ENCODE assay signal across 1 cellular context in the genomic region with DNA sequence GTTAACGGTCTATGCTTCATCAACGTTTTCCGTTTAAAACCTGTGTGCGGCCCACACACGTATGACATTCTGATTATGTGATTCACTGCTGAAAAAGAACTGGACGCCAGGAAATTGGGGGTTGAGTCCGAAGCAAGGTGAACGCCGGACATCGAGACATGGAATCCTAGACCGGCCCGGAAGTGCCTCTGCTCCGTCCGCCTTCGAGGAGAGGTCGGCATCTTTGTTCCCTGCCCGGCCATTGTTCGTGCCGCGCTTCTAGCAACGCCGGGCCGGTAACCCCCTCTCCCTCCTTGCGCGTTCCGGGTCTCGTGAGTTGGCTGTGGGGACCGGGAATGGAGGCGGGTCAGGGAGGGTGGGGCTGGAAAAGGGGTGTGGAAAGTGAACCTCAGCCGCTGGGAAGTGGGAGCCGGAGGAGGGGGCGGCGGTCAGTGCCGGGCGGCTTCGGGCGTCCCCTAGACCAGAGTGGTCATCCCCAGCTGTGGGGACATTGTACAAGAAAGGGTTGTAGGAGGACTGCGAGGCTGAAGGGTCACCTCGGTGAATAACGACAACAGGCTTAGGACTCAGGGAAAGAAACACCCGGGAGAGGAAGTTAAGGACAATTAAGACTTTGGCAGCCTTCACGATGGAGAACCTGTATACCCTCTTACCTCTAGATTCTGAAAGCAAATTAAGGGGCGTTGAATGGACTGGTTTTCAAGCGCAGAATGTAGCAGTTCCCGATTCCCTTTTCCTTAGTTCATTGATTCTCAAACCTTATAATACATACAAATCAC.
TF ChIP-seq lines count a peak whose summit lies in the region.

A gene (plus strand): TSS at position 220 of the 779 bp plus-strand sequence. CDS start 1,810 bp downstream, outside the sequence.

TF ChIP-seq in HepG2, 621 proteins besides CTCF, POLR2A, EP300 and RAD21 (continued from another document and continues in another):
- TF ChIP-seq, protein P1, sequence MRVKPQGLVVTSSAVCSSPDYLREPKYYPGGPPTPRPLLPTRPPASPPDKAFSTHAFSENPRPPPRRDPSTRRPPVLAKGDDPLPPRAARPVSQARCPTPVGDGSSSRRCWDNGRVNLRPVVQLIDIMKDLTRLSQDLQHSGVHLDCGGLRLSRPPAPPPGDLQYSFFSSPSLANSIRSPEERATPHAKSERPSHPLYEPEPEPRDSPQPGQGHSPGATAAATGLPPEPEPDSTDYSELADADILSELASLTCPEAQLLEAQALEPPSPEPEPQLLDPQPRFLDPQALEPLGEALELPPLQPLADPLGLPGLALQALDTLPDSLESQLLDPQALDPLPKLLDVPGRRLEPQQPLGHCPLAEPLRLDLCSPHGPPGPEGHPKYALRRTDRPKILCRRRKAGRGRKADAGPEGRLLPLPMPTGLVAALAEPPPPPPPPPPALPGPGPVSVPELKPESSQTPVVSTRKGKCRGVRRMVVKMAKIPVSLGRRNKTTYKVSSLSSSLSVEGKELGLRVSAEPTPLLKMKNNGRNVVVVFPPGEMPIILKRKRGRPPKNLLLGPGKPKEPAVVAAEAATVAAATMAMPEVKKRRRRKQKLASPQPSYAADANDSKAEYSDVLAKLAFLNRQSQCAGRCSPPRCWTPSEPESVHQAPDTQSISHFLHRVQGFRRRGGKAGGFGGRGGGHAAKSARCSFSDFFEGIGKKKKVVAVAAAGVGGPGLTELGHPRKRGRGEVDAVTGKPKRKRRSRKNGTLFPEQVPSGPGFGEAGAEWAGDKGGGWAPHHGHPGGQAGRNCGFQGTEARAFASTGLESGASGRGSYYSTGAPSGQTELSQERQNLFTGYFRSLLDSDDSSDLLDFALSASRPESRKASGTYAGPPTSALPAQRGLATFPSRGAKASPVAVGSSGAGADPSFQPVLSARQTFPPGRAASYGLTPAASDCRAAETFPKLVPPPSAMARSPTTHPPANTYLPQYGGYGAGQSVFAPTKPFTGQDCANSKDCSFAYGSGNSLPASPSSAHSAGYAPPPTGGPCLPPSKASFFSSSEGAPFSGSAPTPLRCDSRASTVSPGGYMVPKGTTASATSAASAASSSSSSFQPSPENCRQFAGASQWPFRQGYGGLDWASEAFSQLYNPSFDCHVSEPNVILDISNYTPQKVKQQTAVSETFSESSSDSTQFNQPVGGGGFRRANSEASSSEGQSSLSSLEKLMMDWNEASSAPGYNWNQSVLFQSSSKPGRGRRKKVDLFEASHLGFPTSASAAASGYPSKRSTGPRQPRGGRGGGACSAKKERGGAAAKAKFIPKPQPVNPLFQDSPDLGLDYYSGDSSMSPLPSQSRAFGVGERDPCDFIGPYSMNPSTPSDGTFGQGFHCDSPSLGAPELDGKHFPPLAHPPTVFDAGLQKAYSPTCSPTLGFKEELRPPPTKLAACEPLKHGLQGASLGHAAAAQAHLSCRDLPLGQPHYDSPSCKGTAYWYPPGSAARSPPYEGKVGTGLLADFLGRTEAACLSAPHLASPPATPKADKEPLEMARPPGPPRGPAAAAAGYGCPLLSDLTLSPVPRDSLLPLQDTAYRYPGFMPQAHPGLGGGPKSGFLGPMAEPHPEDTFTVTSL (CRISPR knock-in tag; IDR thresholded peaks at IDR 0.05; ENCODE audit: borderline replicate concordance): peak; percentile 72; the same call in 1 of the 2 replicates
- peak in 1 of 2 experiments; percentile 89; a peak in 2 of 4 replicates for TF ChIP-seq KLF16 (CRISPR knock-in tag; IDR thresholded peaks at IDR 0.05)
- TF ChIP-seq ZNF614 (CRISPR knock-in tag; IDR thresholded peaks at IDR 0.05; ENCODE audit: borderline replicate concordance): peak; percentile 92; the same call in 1 of the 2 replicates
- peak; percentile 54; the same call in 1 of the 2 replicates for TF ChIP-seq ZNF224 (CRISPR knock-in tag; IDR thresholded peaks at IDR 0.05)
- peak in 1 of 2 experiments; percentile 44; a peak in 1 of 4 replicates for TF ChIP-seq NR2F1 (CRISPR knock-in tag; IDR thresholded peaks at IDR 0.05)
- 0 out of 2 replicates have a peak, but pooled peaks have one; percentile 65 for TF ChIP-seq ZNF775 (CRISPR knock-in tag; IDR thresholded peaks at IDR 0.05; ENCODE audit: borderline replicate concordance)
- peak; percentile 38; the same call in 1 of the 2 replicates for TF ChIP-seq SRY (CRISPR knock-in tag; IDR thresholded peaks at IDR 0.05)
- TF ChIP-seq, protein P2, sequence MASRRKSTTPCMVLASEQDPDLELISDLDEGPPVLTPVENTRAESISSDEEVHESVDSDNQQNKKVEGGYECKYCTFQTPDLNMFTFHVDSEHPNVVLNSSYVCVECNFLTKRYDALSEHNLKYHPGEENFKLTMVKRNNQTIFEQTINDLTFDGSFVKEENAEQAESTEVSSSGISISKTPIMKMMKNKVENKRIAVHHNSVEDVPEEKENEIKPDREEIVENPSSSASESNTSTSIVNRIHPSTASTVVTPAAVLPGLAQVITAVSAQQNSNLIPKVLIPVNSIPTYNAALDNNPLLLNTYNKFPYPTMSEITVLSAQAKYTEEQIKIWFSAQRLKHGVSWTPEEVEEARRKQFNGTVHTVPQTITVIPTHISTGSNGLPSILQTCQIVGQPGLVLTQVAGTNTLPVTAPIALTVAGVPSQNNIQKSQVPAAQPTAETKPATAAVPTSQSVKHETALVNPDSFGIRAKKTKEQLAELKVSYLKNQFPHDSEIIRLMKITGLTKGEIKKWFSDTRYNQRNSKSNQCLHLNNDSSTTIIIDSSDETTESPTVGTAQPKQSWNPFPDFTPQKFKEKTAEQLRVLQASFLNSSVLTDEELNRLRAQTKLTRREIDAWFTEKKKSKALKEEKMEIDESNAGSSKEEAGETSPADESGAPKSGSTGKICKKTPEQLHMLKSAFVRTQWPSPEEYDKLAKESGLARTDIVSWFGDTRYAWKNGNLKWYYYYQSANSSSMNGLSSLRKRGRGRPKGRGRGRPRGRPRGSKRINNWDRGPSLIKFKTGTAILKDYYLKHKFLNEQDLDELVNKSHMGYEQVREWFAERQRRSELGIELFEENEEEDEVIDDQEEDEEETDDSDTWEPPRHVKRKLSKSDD (CRISPR knock-in tag; IDR thresholded peaks at IDR 0.05; ENCODE audit: low read depth): peak; percentile 77; the same call in 1 of the 2 replicates
- TF ChIP-seq STAG1 (CRISPR knock-in tag; IDR thresholded peaks at IDR 0.05): no peak
- peak; percentile 39; the same call in 1 of the 2 replicates for TF ChIP-seq ZNF839 (CRISPR knock-in tag; IDR thresholded peaks at IDR 0.05; ENCODE audit: borderline replicate concordance)
- no peak for TF ChIP-seq ZNF3 (CRISPR knock-in tag; IDR thresholded peaks at IDR 0.05)
- peak; percentile 66; the same call in 1 of the 2 replicates for TF ChIP-seq MIER2 (CRISPR knock-in tag; IDR thresholded peaks at IDR 0.05)
- peak; percentile 93 for TF ChIP-seq SMYD3 (CRISPR knock-in tag; IDR thresholded peaks at IDR 0.05)
- peak; percentile 61; the same call in 1 of the 2 replicates for TF ChIP-seq PAX8 (CRISPR knock-in tag; IDR thresholded peaks at IDR 0.05; ENCODE audit: borderline replicate concordance)
- TF ChIP-seq U2AF1 (optimal IDR thresholded peaks at IDR 0.05; ENCODE audit: low read depth, low read length): peak; percentile 77
- TF ChIP-seq, protein P3, sequence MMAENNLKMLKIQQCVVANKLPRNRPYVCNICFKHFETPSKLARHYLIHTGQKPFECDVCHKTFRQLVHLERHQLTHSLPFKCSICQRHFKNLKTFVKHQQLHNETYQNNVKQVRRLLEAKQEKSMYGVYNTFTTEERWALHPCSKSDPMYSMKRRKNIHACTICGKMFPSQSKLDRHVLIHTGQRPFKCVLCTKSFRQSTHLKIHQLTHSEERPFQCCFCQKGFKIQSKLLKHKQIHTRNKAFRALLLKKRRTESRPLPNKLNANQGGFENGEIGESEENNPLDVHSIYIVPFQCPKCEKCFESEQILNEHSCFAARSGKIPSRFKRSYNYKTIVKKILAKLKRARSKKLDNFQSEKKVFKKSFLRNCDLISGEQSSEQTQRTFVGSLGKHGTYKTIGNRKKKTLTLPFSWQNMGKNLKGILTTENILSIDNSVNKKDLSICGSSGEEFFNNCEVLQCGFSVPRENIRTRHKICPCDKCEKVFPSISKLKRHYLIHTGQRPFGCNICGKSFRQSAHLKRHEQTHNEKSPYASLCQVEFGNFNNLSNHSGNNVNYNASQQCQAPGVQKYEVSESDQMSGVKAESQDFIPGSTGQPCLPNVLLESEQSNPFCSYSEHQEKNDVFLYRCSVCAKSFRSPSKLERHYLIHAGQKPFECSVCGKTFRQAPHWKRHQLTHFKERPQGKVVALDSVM (CRISPR knock-in tag; IDR thresholded peaks at IDR 0.05): peak; percentile 63; the same call in 1 of the 2 replicates
- no peak for TF ChIP-seq ZNF430 (CRISPR knock-in tag; IDR thresholded peaks at IDR 0.05)
- TF ChIP-seq, protein P4, sequence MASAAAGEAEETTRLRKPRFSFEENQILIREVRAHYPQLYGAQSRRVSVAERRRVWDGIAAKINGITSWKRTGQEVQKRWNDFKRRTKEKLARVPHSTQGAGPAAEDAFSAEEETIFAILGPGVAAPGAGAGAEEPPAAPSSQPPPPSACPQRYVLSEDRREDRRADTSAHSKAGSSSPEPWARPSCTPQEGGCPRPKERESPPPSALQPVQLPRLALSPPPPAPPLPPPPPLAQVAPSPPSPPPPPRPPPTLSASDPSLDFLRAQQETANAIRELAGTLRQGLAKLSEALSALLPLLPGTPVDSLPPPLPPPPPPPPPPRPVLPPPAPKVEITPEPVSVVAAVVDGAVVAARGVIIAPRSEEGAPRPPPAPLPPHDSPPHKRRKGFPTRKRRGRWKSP (CRISPR knock-in tag; IDR thresholded peaks at IDR 0.05): peak; percentile 66
- TF ChIP-seq SP4 (CRISPR knock-in tag; IDR thresholded peaks at IDR 0.05): peak; percentile 73
- TF ChIP-seq BRD4 (CRISPR knock-in tag; IDR thresholded peaks at IDR 0.05): peak; percentile 93
- no peak for TF ChIP-seq ZNF841 (CRISPR knock-in tag; IDR thresholded peaks at IDR 0.05; ENCODE audit: borderline replicate concordance)
- TF ChIP-seq, protein P5, sequence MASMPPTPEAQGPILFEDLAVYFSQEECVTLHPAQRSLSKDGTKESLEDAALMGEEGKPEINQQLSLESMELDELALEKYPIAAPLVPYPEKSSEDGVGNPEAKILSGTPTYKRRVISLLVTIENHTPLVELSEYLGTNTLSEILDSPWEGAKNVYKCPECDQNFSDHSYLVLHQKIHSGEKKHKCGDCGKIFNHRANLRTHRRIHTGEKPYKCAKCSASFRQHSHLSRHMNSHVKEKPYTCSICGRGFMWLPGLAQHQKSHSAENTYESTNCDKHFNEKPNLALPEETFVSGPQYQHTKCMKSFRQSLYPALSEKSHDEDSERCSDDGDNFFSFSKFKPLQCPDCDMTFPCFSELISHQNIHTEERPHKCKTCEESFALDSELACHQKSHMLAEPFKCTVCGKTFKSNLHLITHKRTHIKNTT (CRISPR knock-in tag; IDR thresholded peaks at IDR 0.05): no peak
- TF ChIP-seq, protein P6, sequence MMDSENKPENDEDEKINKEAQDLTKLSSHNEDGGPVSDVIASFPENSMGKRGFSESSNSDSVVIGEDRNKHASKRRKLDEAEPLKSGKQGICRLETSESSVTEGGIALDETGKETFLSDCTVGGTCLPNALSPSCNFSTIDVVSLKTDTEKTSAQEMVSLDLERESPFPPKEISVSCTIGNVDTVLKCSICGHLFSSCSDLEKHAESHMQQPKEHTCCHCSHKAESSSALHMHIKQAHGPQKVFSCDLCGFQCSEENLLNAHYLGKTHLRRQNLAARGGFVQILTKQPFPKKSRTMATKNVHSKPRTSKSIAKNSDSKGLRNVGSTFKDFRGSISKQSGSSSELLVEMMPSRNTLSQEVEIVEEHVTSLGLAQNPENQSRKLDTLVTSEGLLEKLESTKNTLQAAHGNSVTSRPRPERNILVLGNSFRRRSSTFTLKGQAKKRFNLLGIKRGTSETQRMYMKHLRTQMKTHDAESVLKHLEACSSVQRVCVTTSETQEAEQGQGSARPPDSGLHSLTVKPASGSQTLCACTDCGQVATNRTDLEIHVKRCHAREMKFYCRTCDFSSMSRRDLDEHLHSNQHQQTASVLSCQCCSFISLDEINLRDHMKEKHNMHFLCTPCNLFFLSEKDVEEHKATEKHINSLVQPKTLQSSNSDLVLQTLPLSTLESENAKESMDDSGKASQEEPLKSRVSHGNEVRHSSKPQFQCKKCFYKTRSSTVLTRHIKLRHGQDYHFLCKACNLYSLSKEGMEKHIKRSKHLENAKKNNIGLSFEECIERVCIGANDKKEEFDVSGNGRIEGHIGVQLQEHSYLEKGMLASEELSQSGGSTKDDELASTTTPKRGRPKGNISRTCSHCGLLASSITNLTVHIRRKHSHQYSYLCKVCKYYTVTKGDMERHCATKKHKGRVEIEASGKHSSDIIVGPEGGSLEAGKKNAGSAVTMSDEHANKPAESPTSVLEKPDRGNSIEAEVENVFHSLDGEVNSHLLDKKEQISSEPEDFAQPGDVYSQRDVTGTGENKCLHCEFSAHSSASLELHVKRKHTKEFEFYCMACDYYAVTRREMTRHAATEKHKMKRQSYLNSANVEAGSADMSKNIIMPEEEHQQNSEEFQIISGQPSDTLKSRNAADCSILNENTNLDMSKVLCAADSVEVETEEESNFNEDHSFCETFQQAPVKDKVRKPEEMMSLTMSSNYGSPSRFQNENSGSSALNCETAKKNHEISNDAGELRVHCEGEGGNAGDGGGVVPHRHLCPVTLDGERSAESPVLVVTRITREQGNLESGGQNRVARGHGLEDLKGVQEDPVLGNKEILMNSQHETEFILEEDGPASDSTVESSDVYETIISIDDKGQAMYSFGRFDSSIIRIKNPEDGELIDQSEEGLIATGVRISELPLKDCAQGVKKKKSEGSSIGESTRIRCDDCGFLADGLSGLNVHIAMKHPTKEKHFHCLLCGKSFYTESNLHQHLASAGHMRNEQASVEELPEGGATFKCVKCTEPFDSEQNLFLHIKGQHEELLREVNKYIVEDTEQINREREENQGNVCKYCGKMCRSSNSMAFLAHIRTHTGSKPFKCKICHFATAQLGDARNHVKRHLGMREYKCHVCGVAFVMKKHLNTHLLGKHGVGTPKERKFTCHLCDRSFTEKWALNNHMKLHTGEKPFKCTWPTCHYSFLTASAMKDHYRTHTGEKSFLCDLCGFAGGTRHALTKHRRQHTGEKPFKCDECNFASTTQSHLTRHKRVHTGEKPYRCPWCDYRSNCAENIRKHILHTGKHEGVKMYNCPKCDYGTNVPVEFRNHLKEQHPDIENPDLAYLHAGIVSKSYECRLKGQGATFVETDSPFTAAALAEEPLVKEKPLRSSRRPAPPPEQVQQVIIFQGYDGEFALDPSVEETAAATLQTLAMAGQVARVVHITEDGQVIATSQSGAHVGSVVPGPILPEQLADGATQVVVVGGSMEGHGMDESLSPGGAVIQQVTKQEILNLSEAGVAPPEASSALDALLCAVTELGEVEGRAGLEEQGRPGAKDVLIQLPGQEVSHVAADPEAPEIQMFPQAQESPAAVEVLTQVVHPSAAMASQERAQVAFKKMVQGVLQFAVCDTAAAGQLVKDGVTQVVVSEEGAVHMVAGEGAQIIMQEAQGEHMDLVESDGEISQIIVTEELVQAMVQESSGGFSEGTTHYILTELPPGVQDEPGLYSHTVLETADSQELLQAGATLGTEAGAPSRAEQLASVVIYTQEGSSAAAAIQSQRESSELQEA (CRISPR knock-in tag; IDR thresholded peaks at IDR 0.05; ENCODE audit: not compliant biosample characterization): no peak
- no peak for TF ChIP-seq MBNL3 (CRISPR knock-in tag; conservative IDR thresholded peaks at IDR 0.05)
